Comparison of ENCODE assay signal across 8 cellular contexts in the genomic region with DNA sequence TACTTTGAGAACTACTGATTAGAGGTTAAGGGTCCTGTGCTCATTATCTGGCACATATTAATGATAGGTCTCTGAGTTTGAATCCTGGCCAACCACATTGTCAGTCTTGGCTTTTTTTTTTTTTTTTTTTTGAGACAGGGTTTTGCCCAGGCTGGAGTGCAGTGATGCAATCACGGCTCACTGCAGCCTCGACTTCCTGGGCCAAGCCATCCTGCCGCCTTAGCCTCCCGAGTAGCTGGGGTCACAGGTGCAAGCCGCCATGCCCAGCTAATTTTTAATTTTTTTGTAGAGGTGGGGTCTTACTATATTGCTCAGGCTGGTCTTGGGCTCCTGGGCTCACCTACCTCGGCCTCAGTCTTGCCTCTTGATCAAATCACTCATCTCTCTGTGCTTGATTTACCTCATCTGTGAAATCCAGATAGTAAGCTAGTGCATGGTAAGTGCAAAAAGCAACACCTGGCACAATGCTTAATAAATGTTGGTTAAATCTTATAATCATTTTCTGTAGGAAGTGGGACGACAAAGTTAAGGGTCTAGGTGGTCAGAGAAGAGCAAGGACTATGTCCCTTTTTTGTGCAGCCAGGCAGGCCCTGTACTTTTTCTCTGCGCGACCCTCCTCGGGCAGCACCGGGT. TPM values are rescaled to one million over a fixed set of nuclear protein-coding genes. Genes with fewer than 3 reads are reported as not detected.
DNase-seq lines count a peak whose midpoint lies in the region; ATAC-seq, FAIRE-seq and TF ChIP-seq lines count a peak whose summit lies in the region.

No MANE protein-coding gene starts in this region.

- intact Hi-C loops in GM12878 (cut with micrococcal nuclease; ENCODE audit: unreplicated experiment), result loop anchor here (1.0 to 2.0 kb wide), 2 partner anchors 53 to 175 kb away; partner anchors contain the start of gene MSL2

- H3K36me3 ChIP-seq in GM12878 (ENCODE audit: control insufficient read depth in 2 of 2, insufficient read depth in 2 of 2, low read length in 1 of 2) (no peaks in the 10 kb centered on the region), mesodermal cell (ENCODE audit: control insufficient read depth, insufficient read depth, low read length) (no peaks in the 10 kb centered on the region)

- peaks cover 15% of the 10 kb centered on the region for H3K79me2 ChIP-seq in GM12878 (ENCODE audit: control insufficient read depth, insufficient read depth, low read length)

- under 1% methylated on average over 9 of the region's 11 CpGs for WGBS in GM12878 (ENCODE audit: insufficient coverage, insufficient replicate concordance, low lambda C conversion rate, missing lambda C conversion rate)
- 0 to 60% methylated on average over 5 to 6 of the region's 11 CpGs for WGBS in mesodermal cell (ENCODE audit: insufficient coverage in 2 of 2), 2 experiments

- no TSS peak for BruUV-seq in GM12878 (replicated peaks; lab: Mats Ljungman, UMichigan)

- H3K9ac ChIP-seq in GM12878 (ENCODE audit: control insufficient read depth, insufficient read depth, low read length), result peak overlapping the region; percentile 58

- H3K9me3 ChIP-seq in GM12878 (replicated peaks; ENCODE audit: control insufficient read depth, insufficient read depth, low read length) (no peaks in the 10 kb centered on the region), mesodermal cell (ENCODE audit: control insufficient read depth, low read length) (no peaks in the 10 kb centered on the region)

- peak overlapping the region; percentile 96 for H3K27ac ChIP-seq in 22Rv1
- peak overlapping the region; percentile 71 for H3K27ac ChIP-seq in GM12878 (ENCODE audit: control insufficient read depth, insufficient read depth)
- peak overlapping the region; percentile 98 for H3K27ac ChIP-seq in mesodermal cell (ENCODE audit: low read depth, low read length, severe bottlenecking)

- SMC1A ChIA-PET in GM12878 (lab: Charles Lee; ENCODE audit: uncharacterized antibody, unreplicated experiment), result interaction anchor here (1.4 to 3.8 kb wide), 2 partner anchors 52 to 102 kb away, joined by 3 to 24 read pairs; partner anchors contain the start of gene MSL2

- peak; percentile 41 for DNase-seq in HT1080 (ENCODE audit: low read depth)
- DNase-seq in GM12878 (ENCODE audit: low read depth, low spot score), result no peak
- DNase-seq in AG08395 (ENCODE audit: low spot score), result no peak
- DNase-seq in stimulated activated CD4-positive, alpha-beta T cell treated with anti-CD3 and anti-CD28 coated beads, Interleukin-12 subunit alpha, Interleukin-12 subunit beta, amount 100 ng/mL, for 4 hours, result no peak

- CTCF ChIA-PET in GM12878 (lab: Yijun Ruan, JAX), result interaction anchor here (0.6 to 7.2 kb wide), 6 partner anchors 56 to 764 kb away, joined by 3 to 43 read pairs (median 9); partner anchors contain the start of gene STAG1

- peaks cover 15% of the 10 kb centered on the region for H3K4me1 ChIP-seq in GM12878 (ENCODE audit: control insufficient read depth, insufficient read depth, low read length)
- H3K4me1 ChIP-seq in mesodermal cell (ENCODE audit: control insufficient read depth, insufficient read depth, low read length, poor library complexity, severe bottlenecking), result peaks cover 5% of the 10 kb centered on the region

- no peak for TF ChIP-seq RAD21 in GM12878 (IDR thresholded peaks at IDR 0.05; ENCODE audit: insufficient read depth, low read depth, low read length)

- no peak for TF ChIP-seq CTCF in 22Rv1 (IDR thresholded peaks at IDR 0.05)
- no peak for TF ChIP-seq CTCF in GM12878 (IDR thresholded peaks at IDR 0.05 in 2 of 3, conservative IDR thresholded peaks at IDR 0.05 in 1 of 3; ENCODE audit: control insufficient read depth in 2 of 3, extremely low read depth in 1 of 3, insufficient read depth in 1 of 3, low read depth in 3 of 3, low read length in 3 of 3)

- no peak for ATAC-seq in GM12878
- no peak for ATAC-seq in HG02973 (IDR thresholded peaks at IDR 0.05; ENCODE audit: unreplicated experiment)
- ATAC-seq in HG03342 (IDR thresholded peaks at IDR 0.05; ENCODE audit: unreplicated experiment), result no peak

- POLR2A ChIA-PET in GM12878 (lab: Charles Lee), result interaction anchor here (0.7 to 2.9 kb wide), 4 partner anchors 56 to 503 kb away, joined by 3 to 15 read pairs (median 4); partner anchors contain the start of gene STAG1

- FAIRE-seq in GM12878 (lab: Jason Lieb, UNC), result no peak

- H3K4me3 ChIP-seq in GM12878 (peak overlapping the region; percentile 66; the same call in 1 of the 2 replicates), mesodermal cell (ENCODE audit: extremely low read depth, insufficient read depth, low read length, poor library complexity, severe bottlenecking) (peak overlapping the region; percentile 64)

- no peak for TF ChIP-seq POLR2A in GM12878 (IDR thresholded peaks at IDR 0.05; ENCODE audit: low read depth, low read length)

- no peak for TF ChIP-seq EP300 in GM12878 (IDR thresholded peaks at IDR 0.05; ENCODE audit: borderline replicate concordance in 1 of 2, control insufficient read depth in 1 of 2, low read depth in 2 of 2, low read length in 2 of 2)

- no peaks in the 10 kb centered on the region for H3K27me3 ChIP-seq in GM12878 (replicated peaks in 1 of 2; ENCODE audit: control insufficient read depth in 2 of 2, insufficient read depth in 2 of 2, low read length in 1 of 2)

- RAD21 ChIA-PET in GM12878 (lab: Charles Lee; ENCODE audit: unreplicated experiment), result interaction anchor here (3.5 kb wide), 1 partner anchor 503 kb away, joined by 23 read pairs; the partner anchor contains the start of gene STAG1

- H3K4me2 ChIP-seq in GM12878 (ENCODE audit: control insufficient read depth, insufficient read depth), result peak overlapping the region; percentile 77

- no peaks in the 10 kb centered on the region for H4K20me1 ChIP-seq in GM12878 (ENCODE audit: control insufficient read depth, insufficient read depth)

- in situ Hi-C loops in GM12878 (cut with MboI), result loop anchor here (5.0 kb wide), 1 partner anchor 52 kb away; the partner anchor contains the start of gene MSL2

- peak overlapping the region; percentile 91 for H2AFZ ChIP-seq in GM12878 (ENCODE audit: control insufficient read depth, low read depth, low read length)

TF ChIP-seq in GM12878, 131 proteins besides CTCF, POLR2A, EP300 and RAD21 (continues in another document):
- TF ChIP-seq HDAC6 (IDR thresholded peaks at IDR 0.05; ENCODE audit: unreplicated experiment) (no peak), MYC (IDR thresholded peaks at IDR 0.05; ENCODE audit: insufficient read depth, insufficient read length, insufficient replicate concordance, low read length, severe bottlenecking) (no peak), JUNB (IDR thresholded peaks at IDR 0.05) (no peak), TAF1 (IDR thresholded peaks at IDR 0.05; ENCODE audit: borderline replicate concordance, low read depth, low read length) (no peak), IRF4 (IDR thresholded peaks at IDR 0.05; ENCODE audit: low read depth, low read length) (0 out of 2 replicates have a peak, but pooled peaks have one; percentile 15), NR2C1 (IDR thresholded peaks at IDR 0.05) (no peak), TARDBP (IDR thresholded peaks at IDR 0.05; ENCODE audit: borderline replicate concordance) (no peak)

RNA-seq across cellular contexts. Expression of gene PCCB, which starts 0.4 kb away (rescaled TPM):
- total RNA-seq in HT1080 (2014; rRNA removed; shearing (Covaris generic)), result 78.8 and 87.1 TPM in 2 replicates
- polyA plus RNA-seq in HT1080 (2015; cell fraction: cytosol; rRNA removed), result 57.4 and 61.4 TPM in 2 replicates
- 79.4 and 83.5 TPM in 2 replicates for polyA plus RNA-seq in HT1080 (2015; cell fraction: nucleus; rRNA removed)
- total RNA-seq in GM12878 (2013; cell fraction: nucleolus; rRNA removed), result 23.3 and 25.1 TPM in 2 replicates
- total RNA-seq in GM12878 (2014; rRNA removed) (87.7 and 91.5 TPM in 2 replicates), GM12878 (2014; rRNA removed; fragmentation: Illumina TruSeq; extraction: Trizol) (82.0 and 86.0 TPM in 2 replicates), GM12878 (2021) (71.6 and 80.4 TPM in 2 replicates)
- polyA plus RNA-seq in GM12878 (2011; ENCODE audit: low read depth), result 33.6 TPM
- polyA plus RNA-seq in GM12878 (2011; rRNA removed) (133 and 148 TPM in 2 replicates), GM12878 (2014; fragmentation: Illumina TruSeq; extraction: Trizol) (91.7 and 101 TPM in 2 replicates), GM12878 (2014; fragmentation: Nextera tagmentation; extraction: Ambion mirVana) (10 to 100 TPM; 67.2 to 73.3 TPM), GM12878 (2014; rRNA removed) (76.2 and 81.9 TPM in 2 replicates), GM12878 (2016; fragmentation: Nextera tagmentation; extraction: Ambion mirVana) (100 to 1,000 TPM; 100 to 112 TPM)
- 122 and 132 TPM in 2 replicates for polyA plus RNA-seq in GM12878 (2011; cell fraction: cytosol; rRNA removed)
- polyA plus RNA-seq in GM12878 (2011; cell fraction: nucleus; rRNA removed), result 66.4 and 74.8 TPM in 2 replicates
- polyA plus RNA-seq in GM12878 (2012), result 40.5 and 54.1 TPM in 2 replicates
- 107 and 123 TPM in 2 replicates for polyA minus RNA-seq in GM12878 (2011; rRNA and poly(A)+ RNA removed)
- 30.1 and 33.9 TPM in 2 replicates for polyA minus RNA-seq in GM12878 (2011; cell fraction: cytosol; rRNA and poly(A)+ RNA removed)
- 12.2 and 21.9 TPM in 2 replicates for polyA minus RNA-seq in GM12878 (2011; cell fraction: nucleus; rRNA and poly(A)+ RNA removed)
- polyA plus RNA-seq in mesodermal cell (2013, experiment 1 of 2), result 44.4 TPM
- 40.6 TPM for polyA plus RNA-seq in mesodermal cell (2013, experiment 2 of 2)

RNA-seq across cellular contexts. Expression of gene MSL2, which starts 53.6 kb away (rescaled TPM):
- 8.9 and 23.9 TPM in 2 replicates for total RNA-seq in HT1080 (2014; rRNA removed; shearing (Covaris generic))
- polyA plus RNA-seq in HT1080 (2015; cell fraction: cytosol; rRNA removed), result 19.2 and 26.3 TPM in 2 replicates
- polyA plus RNA-seq in HT1080 (2015; cell fraction: nucleus; rRNA removed), result 25.3 and 29.2 TPM in 2 replicates
- 68.7 and 77.6 TPM in 2 replicates for total RNA-seq in GM12878 (2013; cell fraction: nucleolus; rRNA removed)
- total RNA-seq in GM12878 (2014; rRNA removed), result 10.3 and 11.6 TPM in 2 replicates
- 17.5 and 17.9 TPM in 2 replicates for total RNA-seq in GM12878 (2014; rRNA removed; fragmentation: Illumina TruSeq; extraction: Trizol)
- total RNA-seq in GM12878 (2021), result 30.7 and 31.7 TPM in 2 replicates
- 11.6 TPM for polyA plus RNA-seq in GM12878 (2011; ENCODE audit: low read depth)
- polyA plus RNA-seq in GM12878 (2011; rRNA removed), result 26.9 and 29.8 TPM in 2 replicates
- polyA plus RNA-seq in GM12878 (2011; cell fraction: cytosol; rRNA removed), result 10.6 and 19.8 TPM in 2 replicates
- polyA plus RNA-seq in GM12878 (2011; cell fraction: nucleus; rRNA removed), result 12.1 and 14.3 TPM in 2 replicates
- 16.7 and 16.9 TPM in 2 replicates for polyA plus RNA-seq in GM12878 (2012)
- polyA plus RNA-seq in GM12878 (2014; fragmentation: Illumina TruSeq; extraction: Trizol), result 21.5 and 32.2 TPM in 2 replicates
- polyA plus RNA-seq in GM12878 (2014; fragmentation: Nextera tagmentation; extraction: Ambion mirVana), result 1 to 10 TPM; 3.5 TPM
- 10.7 and 10.9 TPM in 2 replicates for polyA plus RNA-seq in GM12878 (2014; rRNA removed)
- polyA plus RNA-seq in GM12878 (2016; fragmentation: Nextera tagmentation; extraction: Ambion mirVana), result 1 to 10 TPM; 4.9 to 8.3 TPM
- 24.4 and 39.5 TPM in 2 replicates for polyA minus RNA-seq in GM12878 (2011; rRNA and poly(A)+ RNA removed)
- 9.9 and 10.8 TPM in 2 replicates for polyA minus RNA-seq in GM12878 (2011; cell fraction: cytosol; rRNA and poly(A)+ RNA removed)
- polyA minus RNA-seq in GM12878 (2011; cell fraction: nucleus; rRNA and poly(A)+ RNA removed), result 13.2 and 22.3 TPM in 2 replicates
- polyA plus RNA-seq in mesodermal cell (2013, experiment 1 of 2), result 24.8 TPM
- 19.8 TPM for polyA plus RNA-seq in mesodermal cell (2013, experiment 2 of 2)
